8 cellular contexts compared by ENCODE assay signal in genomic region chr9:21392270-21392669, GRCh38. TPM values are rescaled to one million over a fixed set of nuclear protein-coding genes. Genes with fewer than 3 reads are reported as not detected.
DNase-seq lines count a peak whose midpoint lies in the region; ATAC-seq and TF ChIP-seq lines count a peak whose summit lies in the region.

No MANE protein-coding gene starts in this region.

- TF ChIP-seq CTCF in AG04450 (IDR thresholded peaks at IDR 0.05; ENCODE audit: low read depth, low read length), result peak; percentile 33

- ATAC-seq in GM18508 (IDR thresholded peaks at IDR 0.05; ENCODE audit: insufficient read depth, unreplicated experiment), result peak; percentile 88
- ATAC-seq in HG02870 (IDR thresholded peaks at IDR 0.05; ENCODE audit: unreplicated experiment), result peak; percentile 79
- peak; percentile 66 for ATAC-seq in left lobe of liver

- no peak overlapping the region for H3K4me3 ChIP-seq in AG04450 (ENCODE audit: low read depth, low read length)

- POLR2A ChIA-PET in AG04450 (lab: Yijun Ruan, JAX), result no interaction called here

- CTCF ChIA-PET in AG04450 (lab: Charles Lee), result interaction anchor here (0.6 to 1.5 kb wide), 6 partner anchors 11 to 577 kb away, joined by 3 to 10 read pairs (median 4); no protein-coding TSS in a partner anchor

- DNase-seq in AG04450 (ENCODE audit: low read depth, low spot score) (no peak), RKO (ENCODE audit: low spot score) (peak; percentile 69), left lobe of liver (ENCODE audit: low spot score) (no peak), NOMO-1 treated with dmso at 0.1 percent for 144 hours (lab: John Stamatoyannopoulos, UW; ENCODE audit: unreplicated experiment) (no peak), hypothalamus (lab: John Stamatoyannopoulos, UW) (no peak)
- DNase-seq in activated T-cell treated with anti-CD3 and anti-CD28 coated beads, Interleukin-2, amount 50 U/mL, for 48 hours, result no peak

- no peak overlapping the region for H3K27ac ChIP-seq in AG04450 (ENCODE audit: low read depth, low read length)

- peaks cover 14% of the 10 kb centered on the region for H3K27me3 ChIP-seq in AG04450 (ENCODE audit: control insufficient read depth, insufficient read depth, low read length)

- H3K9me3 ChIP-seq in AG04450 (ENCODE audit: control insufficient read depth, insufficient read depth, low read length), result no peaks in the 10 kb centered on the region

RNA-seq across cellular contexts. Expression of gene IFNA2, which starts 7.1 kb away (rescaled TPM):
- polyA plus RNA-seq in AG04450 (2011; rRNA removed), result not detected in 2 replicates
- not detected in 2 replicates for polyA minus RNA-seq in AG04450 (2011; rRNA and poly(A)+ RNA removed)
- total RNA-seq in left lobe of liver, result not detected

RNA-seq across cellular contexts. Expression of gene IFNA8, which starts 16.6 kb away (rescaled TPM):
- not detected in 2 replicates for polyA plus RNA-seq in AG04450 (2011; rRNA removed)
- not detected in 2 replicates for polyA minus RNA-seq in AG04450 (2011; rRNA and poly(A)+ RNA removed)
- not detected for total RNA-seq in left lobe of liver

RNA-seq across cellular contexts. Expression of gene IFNA13, which starts 24.4 kb away (rescaled TPM):
- polyA plus RNA-seq in AG04450 (2011; rRNA removed), result not detected in 2 replicates
- polyA minus RNA-seq in AG04450 (2011; rRNA and poly(A)+ RNA removed), result not detected in 2 replicates
- total RNA-seq in left lobe of liver, result not detected

RNA-seq across cellular contexts. Expression of gene IFNA6, which starts 41.6 kb away (rescaled TPM):
- not detected in 2 replicates for polyA plus RNA-seq in AG04450 (2011; rRNA removed)
- not detected in 2 replicates for polyA minus RNA-seq in AG04450 (2011; rRNA and poly(A)+ RNA removed)
- total RNA-seq in left lobe of liver, result not detected

RNA-seq across cellular contexts. Expression of gene IFNA1, which starts 48.0 kb away (rescaled TPM):
- polyA plus RNA-seq in AG04450 (2011; rRNA removed), result not detected in 2 replicates
- polyA minus RNA-seq in AG04450 (2011; rRNA and poly(A)+ RNA removed), result not detected in 2 replicates
- total RNA-seq in left lobe of liver, result not detected
